ENCODE assay signal across 20 cellular contexts in genomic region chr1:167981933-167982332, GRCh38.
"Had no signal": no experiment of that assay in that cellular context is flagged by ENCODE, and none has a peak within 500 bp of the region (broad histone marks: within the 10 kb centered on the region; RNA-seq: fewer than 3 reads in every experiment).

No MANE protein-coding gene starts in this region.

- H3K4me1 ChIP-seq: neural progenitor cell, parathyroid adenoma, right atrium auricular region, tibial nerve had no signal

- H3K9me3 ChIP-seq: left lung, lower lobe of right lung, right atrium auricular region, tibial nerve had no signal

- DNase-seq: activated CD4-positive, alpha-beta memory T cell treated with anti-CD3 and anti-CD28 coated beads, Interleukin-2, amount 10 ng/mL, durations not matched to agents 7 days and 5 days; activated CD4-positive, alpha-beta T cell treated with anti-CD3 and anti-CD28 coated beads for 1 hour; activated CD4-positive, alpha-beta T cell treated with anti-CD3 and anti-CD28 coated beads, Interleukin-2, amount 10 ng/mL, durations not matched to agents 7 days and 5 days; activated T-cell treated with anti-CD3 and anti-CD28 coated beads, Interleukin-2, amount 50 U/mL, for 4 hours; aorta; endodermal cell; left lung; lower lobe of right lung; mesendoderm; natural killer cell; occipital lobe; stimulated activated CD4-positive, alpha-beta T cell treated with anti-CD3 and anti-CD28 coated beads, Interleukin-15, amount 100 ng/mL, for 24 hours; stimulated activated CD4-positive, alpha-beta T cell treated with anti-CD3 and anti-CD28 coated beads, Interleukin-2, amount 100 ng/mL, for 24 hours; stimulated activated naive B cell treated with anti-CD40 and anti-IgM and Interleukin-4, amounts not matched to agents 10 μg/mL and 1 μg/mL and 100 μg/mL, for 72 hours; T-helper 2 cell had no signal

- H2AFZ ChIP-seq: neural progenitor cell, parathyroid adenoma had no signal

- ATAC-seq: activated T-cell treated with anti-CD3 and anti-CD28 coated beads, Interleukin-2, amount 50 U/mL, for 4 hours; esophagus mucosa; left lung; lower lobe of right lung; natural killer cell; stimulated activated naive B cell treated with anti-CD40 and anti-IgM and Interleukin-4, amounts not matched to agents 10 μg/mL and 1 μg/mL and 100 μg/mL, for 72 hours had no signal

- H3K4me3 ChIP-seq: left lung, lower lobe of right lung, neural progenitor cell, right atrium auricular region, tibial nerve had no signal

- H3K9ac ChIP-seq: neural progenitor cell, parathyroid adenoma had no signal

- H3K27ac ChIP-seq: left lung, lower lobe of right lung, neural progenitor cell, parathyroid adenoma, right atrium auricular region, tibial nerve had no signal

- H3K36me3 ChIP-seq: lower lobe of right lung had no signal

- H3K4me2 ChIP-seq: neural progenitor cell had no signal

- H3K27me3 ChIP-seq: left lung, neural progenitor cell, right atrium auricular region, tibial nerve had no signal
